In the genomic region with DNA sequence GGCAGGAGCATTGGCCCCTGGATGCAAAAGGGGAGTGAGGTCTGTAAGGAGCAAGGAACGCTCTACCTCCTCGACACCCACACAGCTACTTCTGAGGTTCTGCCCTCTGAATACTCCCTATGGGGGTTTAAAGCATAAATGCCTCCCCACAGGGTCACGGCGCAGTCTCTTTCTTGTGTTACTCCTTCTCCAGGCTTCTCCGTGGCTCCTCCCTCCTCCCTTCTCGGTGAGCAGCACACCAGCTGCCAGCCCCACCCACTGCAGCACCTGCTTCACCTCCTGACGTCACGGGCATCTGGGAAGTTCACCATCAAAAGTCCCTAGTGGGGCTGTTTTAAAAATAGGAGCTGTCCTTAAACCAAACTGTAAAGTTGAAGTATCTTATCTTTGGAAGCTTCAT, we compare ENCODE assay signal across 10 cellular contexts.
A peak's percentile ranks its signal among the peaks of the same experiment; 100 is the strongest.
DNase-seq lines count a peak whose midpoint lies in the region; ATAC-seq and TF ChIP-seq lines count a peak whose summit lies in the region.
"Had no signal": no experiment of that assay in that cellular context is flagged by ENCODE, and none has a peak within 500 bp of the region (broad histone marks: within the 10 kb centered on the region; RNA-seq: fewer than 3 reads in every experiment).

No MANE protein-coding gene starts in this region.

- H3K4me2 ChIP-seq in BLaER1 = peak overlapping the region; percentile 56

- H3K4me3 Mint-ChIP-seq in T-helper 17 cell = no peak overlapping the region
- no peak overlapping the region for H3K4me3 Mint-ChIP-seq in progenitor cell of endocrine pancreas (ENCODE audit: low read depth)
- H3K4me3 Mint-ChIP-seq: stimulated activated naive CD8-positive, alpha-beta T cell treated with anti-CD3 and anti-CD28 coated beads, Interleukin-15, Interleukin-2, amounts not matched to agents 100 ng/mL and 50 ng/mL, for 24 hours had no signal

- no peaks in the 10 kb centered on the region for H3K36me3 ChIP-seq in BLaER1

- H3K36me3 Mint-ChIP-seq in T-helper 17 cell (ENCODE audit: low read depth) (peaks cover 4% of the 10 kb centered on the region), progenitor cell of endocrine pancreas (ENCODE audit: insufficient read depth) (no peaks in the 10 kb centered on the region)

- no peaks in the 10 kb centered on the region for H3K27me3 ChIP-seq in BLaER1

- no peak overlapping the region for H3K27ac ChIP-seq in BLaER1

- H3K27me3 Mint-ChIP-seq in T-helper 17 cell (peaks cover 36% of the 10 kb centered on the region), progenitor cell of endocrine pancreas (peaks cover 22% of the 10 kb centered on the region)

- ATAC-seq in T-helper 17 cell (peak; percentile 96), HG02642 (IDR thresholded peaks at IDR 0.05; ENCODE audit: poor library complexity, unreplicated experiment) (no peak)

- no peaks in the 10 kb centered on the region for H3K9me3 Mint-ChIP-seq in progenitor cell of endocrine pancreas (ENCODE audit: low read depth)
- H3K9me3 Mint-ChIP-seq: stimulated activated naive CD8-positive, alpha-beta T cell treated with anti-CD3 and anti-CD28 coated beads, Interleukin-15, Interleukin-2, amounts not matched to agents 100 ng/mL and 50 ng/mL, for 24 hours had no signal

- no peak overlapping the region for H3K9ac ChIP-seq in BLaER1

- H3K4me1 Mint-ChIP-seq in T-helper 17 cell = peaks cover 10% of the 10 kb centered on the region
- H3K4me1 Mint-ChIP-seq in progenitor cell of endocrine pancreas (ENCODE audit: low read depth) = peaks cover 6% of the 10 kb centered on the region

- no peak overlapping the region for H3K27ac Mint-ChIP-seq in T-helper 17 cell
- H3K27ac Mint-ChIP-seq in progenitor cell of endocrine pancreas = no peak overlapping the region
- H3K27ac Mint-ChIP-seq: stimulated activated naive CD8-positive, alpha-beta T cell treated with anti-CD3 and anti-CD28 coated beads, Interleukin-15, Interleukin-2, amounts not matched to agents 100 ng/mL and 50 ng/mL, for 24 hours had no signal

- peaks cover 20% of the 10 kb centered on the region for H3K4me1 ChIP-seq in BLaER1

- TF ChIP-seq CTCF in progenitor cell of endocrine pancreas (IDR thresholded peaks at IDR 0.05; ENCODE audit: unreplicated experiment) = no peak

- H3K4me3 ChIP-seq in BLaER1 = no peak overlapping the region

- DNase-seq in HT-29 (ENCODE audit: low spot score) = peak; percentile 50
- DNase-seq in T-helper 17 cell = peak; percentile 26 to 37 (median 32)
- DNase-seq in kidney tubule cell (ENCODE audit: low spot score) = peak; percentile 57
- DNase-seq in progenitor cell of endocrine pancreas (ENCODE audit: low spot score, unreplicated experiment) = no peak
- no peak for DNase-seq in EL
- DNase-seq in GDM1 (lab: John Stamatoyannopoulos, UW) = no peak
- DNase-seq: DND-41 had no signal

- no peaks in the 10 kb centered on the region for H3K9me3 ChIP-seq in BLaER1
- no peaks in the 10 kb centered on the region for H3K9me3 ChIP-seq in T-helper 17 cell (ENCODE audit: control insufficient read depth, low read length, poor library complexity, severe bottlenecking)

- no peaks in the 10 kb centered on the region for H4K20me1 ChIP-seq in BLaER1

Comparison
In these comparisons a context has a peak if more than half of its experiments do, and no peak if none do; other contexts are left out.
1. DNase-seq: peak in HT-29 (single experiment), T-helper 17 cell (3 of 3) and kidney tubule cell (single experiment); none in progenitor cell of endocrine pancreas (single experiment), EL (single experiment) and GDM1 (single experiment).